ENCODE assay signal across 8 cellular contexts in genomic region chr10:11610151-11610854, GRCh38. TPM values are rescaled to one million over a fixed set of nuclear protein-coding genes. Genes with fewer than 3 reads are reported as not detected.
DNase-seq lines count a peak whose midpoint lies in the region; ATAC-seq and TF ChIP-seq lines count a peak whose summit lies in the region.

No MANE protein-coding gene starts in this region.

- H3K36me3 Mint-ChIP-seq in brain: peaks cover 17% of the 10 kb centered on the region

- H3K27me3 ChIP-seq in HL-60 (ENCODE audit: insufficient read depth, poor library complexity, severe bottlenecking): no peaks in the 10 kb centered on the region

- no peaks in the 10 kb centered on the region for H3K36me3 ChIP-seq in mesodermal cell (ENCODE audit: control insufficient read depth, insufficient read depth, low read length)

- WGBS in mesodermal cell (ENCODE audit: insufficient coverage in 2 of 2), 2 experiments: 0% methylated on average over 3 to 5 of the region's 12 CpGs

- H3K9me3 Mint-ChIP-seq in brain: peaks cover 0 to 9% (median 4%) of the 10 kb centered on the region in 5 experiments

- H3K4me3 ChIP-seq in HL-60 (replicated peaks; ENCODE audit: insufficient read depth, low read length) (peak overlapping the region; percentile 64), mesodermal cell (ENCODE audit: extremely low read depth, insufficient read depth, low read length, poor library complexity, severe bottlenecking) (peak overlapping the region; percentile 61)

- H3K4me1 Mint-ChIP-seq in brain: peaks cover 39% of the 10 kb centered on the region

- H3K9me3 ChIP-seq in mesodermal cell (ENCODE audit: control insufficient read depth, low read length): peaks cover 7% of the 10 kb centered on the region

- H3K4me3 Mint-ChIP-seq in brain: peak overlapping the region; percentile 92 to 97 (median 94)

- peak overlapping the region; percentile 82 for H3K27ac ChIP-seq in 22Rv1
- H3K27ac ChIP-seq in HL-60 (replicated peaks): peak overlapping the region; percentile 42
- no peak overlapping the region for H3K27ac ChIP-seq in mesodermal cell (ENCODE audit: low read depth, low read length, severe bottlenecking)

- peak overlapping the region; percentile 85 to 92 (median 88) for H3K27ac Mint-ChIP-seq in brain

- H3K4me1 ChIP-seq in mesodermal cell (ENCODE audit: control insufficient read depth, insufficient read depth, low read length, poor library complexity, severe bottlenecking): peaks cover 3% of the 10 kb centered on the region

- peaks cover 4% of the 10 kb centered on the region for H3K27me3 Mint-ChIP-seq in brain

- ATAC-seq in HG02642 (IDR thresholded peaks at IDR 0.05; ENCODE audit: poor library complexity, unreplicated experiment) (no peak), GM18858 (IDR thresholded peaks at IDR 0.05; ENCODE audit: unreplicated experiment) (no peak)

- TF ChIP-seq CTCF in 22Rv1 (IDR thresholded peaks at IDR 0.05) (no peak), HL-60 (IDR thresholded peaks at IDR 0.05; ENCODE audit: insufficient read depth, low read length) (no peak), brain (conservative IDR thresholded peaks at IDR 0.05) (no peak)

- no peak for DNase-seq in HL-60 (ENCODE audit: low read depth in 1 of 2, low spot score in 1 of 2)
- no peak for DNase-seq in NCI-H1417 treated with DMSO at 0.1 percent for 48 hours (lab: John Stamatoyannopoulos, UW)
- no peak for DNase-seq in activated CD4-positive, CD25-positive, alpha-beta regulatory T cell (lab: John Stamatoyannopoulos, UW)

RNA-seq across cellular contexts. Expression of gene USP6NL, which starts 1.1 kb away (rescaled TPM):
- polyA plus RNA-seq in brain (ENCODE audit: insufficient read depth, low read depth, low replicate concordance): 8.7 TPM
- 25.4 TPM for polyA plus RNA-seq in mesodermal cell (2013, experiment 1 of 2)
- polyA plus RNA-seq in mesodermal cell (2013, experiment 2 of 2): 25.8 TPM
